In the genomic region with DNA sequence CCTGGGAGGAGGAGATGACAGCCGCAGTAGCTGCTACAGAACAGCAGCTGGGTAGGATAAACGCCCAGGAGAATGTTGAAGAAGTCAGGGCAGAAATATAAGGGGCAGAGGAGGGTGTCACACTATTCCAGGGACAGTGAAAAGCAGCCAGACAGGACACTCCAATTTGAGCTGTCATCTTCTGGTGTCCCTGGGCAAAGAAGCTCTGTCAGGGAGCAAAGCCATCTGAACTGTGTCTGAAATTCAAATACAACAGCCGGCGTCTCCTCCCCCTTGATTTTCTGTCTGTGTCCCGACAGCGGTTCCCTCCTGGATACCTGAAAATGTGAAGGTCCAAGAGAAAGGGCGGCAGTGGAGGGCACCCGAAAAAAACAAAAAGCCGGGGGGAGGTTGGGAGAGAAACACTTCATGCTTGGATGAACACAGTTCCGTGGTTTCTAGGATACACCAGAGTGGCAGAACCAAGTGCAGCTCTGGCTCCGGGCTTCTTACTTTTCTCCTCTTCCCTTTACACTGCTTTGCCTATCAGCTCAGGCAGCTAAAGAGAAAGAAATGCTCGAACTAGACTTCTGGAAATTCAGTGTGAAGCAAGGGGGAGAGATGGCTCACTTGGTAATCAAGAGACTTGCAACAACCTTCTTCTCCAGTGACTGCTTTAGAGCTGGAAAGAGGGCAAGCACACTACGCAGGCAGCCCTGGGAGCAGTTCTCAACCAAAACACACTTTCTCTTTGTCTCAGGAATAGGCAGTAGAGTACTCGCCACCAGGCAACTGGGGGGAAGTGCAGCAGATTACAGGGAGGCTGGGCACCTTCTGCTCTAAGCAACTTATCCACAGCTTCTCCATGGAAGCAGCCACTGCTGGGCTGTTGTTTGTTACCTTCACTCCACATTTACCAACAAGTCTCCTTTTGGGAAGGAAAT, we compare ENCODE assay signal across 12 cellular contexts.
DNase-seq lines count a peak whose midpoint lies in the region; ATAC-seq and TF ChIP-seq lines count a peak whose summit lies in the region.
"Had no signal": no experiment of that assay in that cellular context is flagged by ENCODE, and none has a peak within 500 bp of the region (broad histone marks: within the 10 kb centered on the region; RNA-seq: fewer than 3 reads in every experiment).

No MANE protein-coding gene starts in this region.

- H3K36me3 Mint-ChIP-seq in activated CD4-positive, alpha-beta memory T cell treated with anti-CD3 and anti-CD28 coated beads for 36 hours: no peaks in the 10 kb centered on the region

- no peak for TF ChIP-seq CTCF in left ventricle myocardium inferior (IDR thresholded peaks at IDR 0.05; ENCODE audit: borderline replicate concordance)

- H3K27me3 Mint-ChIP-seq in activated CD4-positive, alpha-beta memory T cell treated with anti-CD3 and anti-CD28 coated beads for 36 hours: peaks cover 47% of the 10 kb centered on the region

- peak overlapping the region; percentile 67 for H3K4me3 ChIP-seq in left ventricle myocardium inferior

- no peaks in the 10 kb centered on the region for H3K9me3 Mint-ChIP-seq in activated CD4-positive, alpha-beta memory T cell treated with anti-CD3 and anti-CD28 coated beads for 36 hours
- H3K9me3 Mint-ChIP-seq: activated CD4-positive, alpha-beta T cell treated with anti-CD3 and anti-CD28 coated beads, Interleukin-2, amount 10 ng/mL, durations not matched to agents 24 days and 14 days had no signal

- H3K9me3 ChIP-seq in left ventricle myocardium inferior (replicated peaks): no peaks in the 10 kb centered on the region

- CTCF ChIA-PET in activated CD4-positive, alpha-beta memory T cell treated with anti-CD3 and anti-CD28 coated beads for 36 hours (lab: Charles Lee): no interaction called here

- no peaks in the 10 kb centered on the region for H3K4me1 Mint-ChIP-seq in activated CD4-positive, alpha-beta memory T cell treated with anti-CD3 and anti-CD28 coated beads for 36 hours (ENCODE audit: low read depth)
- H3K4me1 Mint-ChIP-seq: activated CD4-positive, alpha-beta T cell treated with anti-CD3 and anti-CD28 coated beads, Interleukin-2, amount 10 ng/mL, durations not matched to agents 24 days and 14 days had no signal

- no peak overlapping the region for H3K27ac ChIP-seq in left ventricle myocardium inferior (replicated peaks)

- ATAC-seq in left cardiac atrium (no peak), HG03354 (IDR thresholded peaks at IDR 0.05; ENCODE audit: poor library complexity, severe bottlenecking, unreplicated experiment) (no peak)
- no peak for ATAC-seq in stimulated activated naive CD8-positive, alpha-beta T cell treated with anti-CD3 and anti-CD28 coated beads, Interleukin-15, Interleukin-2, amounts not matched to agents 100 U/mL and 50 U/mL, for 24 hours
- ATAC-seq: esophagus mucosa, HCT116 had no signal

- H3K27ac Mint-ChIP-seq in activated CD4-positive, alpha-beta memory T cell treated with anti-CD3 and anti-CD28 coated beads for 36 hours: no peak overlapping the region
- H3K27ac Mint-ChIP-seq: activated CD4-positive, alpha-beta T cell treated with anti-CD3 and anti-CD28 coated beads, Interleukin-2, amount 10 ng/mL, durations not matched to agents 24 days and 14 days had no signal

- POLR2A ChIA-PET in activated CD4-positive, alpha-beta memory T cell treated with anti-CD3 and anti-CD28 coated beads for 36 hours (lab: Charles Lee): no interaction called here

- peaks cover 31% of the 10 kb centered on the region for H3K4me1 ChIP-seq in left ventricle myocardium inferior

- peaks cover 99% of the 10 kb centered on the region for H3K27me3 ChIP-seq in left ventricle myocardium inferior (ENCODE audit: low read depth)

- H3K36me3 ChIP-seq in left ventricle myocardium inferior: no peaks in the 10 kb centered on the region

- H3K4me3 Mint-ChIP-seq in activated CD4-positive, alpha-beta memory T cell treated with anti-CD3 and anti-CD28 coated beads for 36 hours: no peak overlapping the region
- H3K4me3 Mint-ChIP-seq: activated CD4-positive, alpha-beta T cell treated with anti-CD3 and anti-CD28 coated beads, Interleukin-2, amount 10 ng/mL, durations not matched to agents 24 days and 14 days had no signal

- DNase-seq in left ventricle myocardium inferior (no peak), left cardiac atrium (no peak), NCI-H748 treated with DMSO at 0.1 percent for 48 hours (lab: John Stamatoyannopoulos, UW) (peak; percentile 97), head of caudate nucleus (peak in 26 of 42 donors; percentile 8 to 61 (median 26))
- no peak for DNase-seq in stimulated activated naive CD8-positive, alpha-beta T cell treated with anti-CD3 and anti-CD28 coated beads, Interleukin-15, Interleukin-2, amounts not matched to agents 100 U/mL and 50 U/mL, for 24 hours
- no peak for DNase-seq in activated CD4-positive, alpha-beta memory T cell treated with anti-CD3 and anti-CD28 coated beads for 36 hours
- DNase-seq in activated naive CD4-positive, alpha-beta T cell treated with Interleukin-2 at 50 U/mL for 16 hours: no peak
- DNase-seq: activated CD4-positive, alpha-beta T cell treated with anti-CD3 and anti-CD28 coated beads, Interleukin-2, amount 10 ng/mL, durations not matched to agents 24 days and 14 days; stimulated activated CD8-positive, alpha-beta memory T cell treated with anti-CD3 and anti-CD28 coated beads, Interleukin-4, amount 100 ng/mL, for 48 hours had no signal

- intact Hi-C loops in left ventricle myocardium inferior (cut with micrococcal nuclease) (loop anchor here (10.0 kb wide), 1 partner anchor 123 kb away; no protein-coding TSS in a partner anchor), left cardiac atrium (cut with DNase I) (loop anchor here (5.0 kb wide), 1 partner anchor 131 kb away; no protein-coding TSS in a partner anchor), head of caudate nucleus (cut with DNase I) (no loop called here)
- intact Hi-C loops in activated CD4-positive, alpha-beta memory T cell treated with anti-CD3 and anti-CD28 coated beads for 36 hours (cut with micrococcal nuclease): loop anchor here (5.0 to 10.0 kb wide), 2 partner anchors 403 to 501 kb away; a partner anchor contains a TSS

Comparison
In these comparisons a context has a peak if more than half of its experiments do, and no peak if none do; other contexts are left out.
1. DNase-seq: peak in NCI-H748 treated with DMSO at 0.1 percent for 48 hours (single experiment) and head of caudate nucleus (26 of 42); none in left ventricle myocardium inferior (single experiment), left cardiac atrium (single experiment), stimulated activated naive CD8-positive, alpha-beta T cell treated with anti-CD3 and anti-CD28 coated beads, Interleukin-15, Interleukin-2, amounts not matched to agents 100 U/mL and 50 U/mL, for 24 hours (single experiment), activated CD4-positive, alpha-beta memory T cell treated with anti-CD3 and anti-CD28 coated beads for 36 hours (single experiment) and activated naive CD4-positive, alpha-beta T cell treated with Interleukin-2 at 50 U/mL for 16 hours (single experiment).